Comparison of ENCODE assay signal across 2 cellular contexts in genomic region chr2:170156592-170156991, GRCh38.
TF ChIP-seq lines count a peak whose summit lies in the region.

No MANE protein-coding gene starts in this region.

TF ChIP-seq in HCT116, 20 proteins besides CTCF, POLR2A, EP300 and RAD21:
- TF ChIP-seq TCF7L2 (IDR thresholded peaks at IDR 0.05; ENCODE audit: borderline replicate concordance, extremely low read depth, insufficient read depth, insufficient read length), result no peak

TF ChIP-seq in K562, 482 proteins besides CTCF, POLR2A, EP300 and RAD21:
- TF ChIP-seq, protein P1, sequence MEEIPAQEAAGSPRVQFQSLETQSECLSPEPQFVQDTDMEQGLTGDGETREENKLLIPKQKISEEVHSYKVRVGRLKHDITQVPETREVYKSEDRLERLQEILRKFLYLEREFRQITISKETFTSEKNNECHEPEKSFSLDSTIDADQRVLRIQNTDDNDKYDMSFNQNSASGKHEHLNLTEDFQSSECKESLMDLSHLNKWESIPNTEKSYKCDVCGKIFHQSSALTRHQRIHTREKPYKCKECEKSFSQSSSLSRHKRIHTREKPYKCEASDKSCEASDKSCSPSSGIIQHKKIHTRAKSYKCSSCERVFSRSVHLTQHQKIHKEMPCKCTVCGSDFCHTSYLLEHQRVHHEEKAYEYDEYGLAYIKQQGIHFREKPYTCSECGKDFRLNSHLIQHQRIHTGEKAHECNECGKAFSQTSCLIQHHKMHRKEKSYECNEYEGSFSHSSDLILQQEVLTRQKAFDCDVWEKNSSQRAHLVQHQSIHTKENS (CRISPR knock-in tag; IDR thresholded peaks at IDR 0.05), result no peak
- TF ChIP-seq BRD9 (IDR thresholded peaks at IDR 0.05; ENCODE audit: low read depth, partially characterized antibody) (no peak), MYNN (IDR thresholded peaks at IDR 0.05) (no peak), MYNN (CRISPR knock-in tag; IDR thresholded peaks at IDR 0.05) (no peak), ZNF583 (CRISPR knock-in tag; IDR thresholded peaks at IDR 0.05) (no peak), DIDO1 (tag; IDR thresholded peaks at IDR 0.05; ENCODE audit: low read depth) (no peak), RB1 (IDR thresholded peaks at IDR 0.05; ENCODE audit: low read depth) (no peak), SRSF1 (IDR thresholded peaks at IDR 0.05; ENCODE audit: low read depth, low read length) (no peak), GATAD2A (IDR thresholded peaks at IDR 0.05) (no peak), ZNF77 (CRISPR knock-in tag; IDR thresholded peaks at IDR 0.05) (no peak)
- TF ChIP-seq, protein P2, sequence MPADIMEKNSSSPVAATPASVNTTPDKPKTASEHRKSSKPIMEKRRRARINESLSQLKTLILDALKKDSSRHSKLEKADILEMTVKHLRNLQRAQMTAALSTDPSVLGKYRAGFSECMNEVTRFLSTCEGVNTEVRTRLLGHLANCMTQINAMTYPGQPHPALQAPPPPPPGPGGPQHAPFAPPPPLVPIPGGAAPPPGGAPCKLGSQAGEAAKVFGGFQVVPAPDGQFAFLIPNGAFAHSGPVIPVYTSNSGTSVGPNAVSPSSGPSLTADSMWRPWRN (IDR thresholded peaks at IDR 0.05; ENCODE audit: low read depth), result no peak
- TF ChIP-seq, protein P3, sequence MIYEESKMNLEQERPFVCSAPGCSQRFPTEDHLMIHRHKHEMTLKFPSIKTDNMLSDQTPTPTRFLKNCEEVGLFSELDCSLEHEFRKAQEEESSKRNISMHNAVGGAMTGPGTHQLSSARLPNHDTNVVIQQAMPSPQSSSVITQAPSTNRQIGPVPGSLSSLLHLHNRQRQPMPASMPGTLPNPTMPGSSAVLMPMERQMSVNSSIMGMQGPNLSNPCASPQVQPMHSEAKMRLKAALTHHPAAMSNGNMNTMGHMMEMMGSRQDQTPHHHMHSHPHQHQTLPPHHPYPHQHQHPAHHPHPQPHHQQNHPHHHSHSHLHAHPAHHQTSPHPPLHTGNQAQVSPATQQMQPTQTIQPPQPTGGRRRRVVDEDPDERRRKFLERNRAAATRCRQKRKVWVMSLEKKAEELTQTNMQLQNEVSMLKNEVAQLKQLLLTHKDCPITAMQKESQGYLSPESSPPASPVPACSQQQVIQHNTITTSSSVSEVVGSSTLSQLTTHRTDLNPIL (CRISPR knock-in tag; IDR thresholded peaks at IDR 0.05), result no peak
- TF ChIP-seq, protein P4, sequence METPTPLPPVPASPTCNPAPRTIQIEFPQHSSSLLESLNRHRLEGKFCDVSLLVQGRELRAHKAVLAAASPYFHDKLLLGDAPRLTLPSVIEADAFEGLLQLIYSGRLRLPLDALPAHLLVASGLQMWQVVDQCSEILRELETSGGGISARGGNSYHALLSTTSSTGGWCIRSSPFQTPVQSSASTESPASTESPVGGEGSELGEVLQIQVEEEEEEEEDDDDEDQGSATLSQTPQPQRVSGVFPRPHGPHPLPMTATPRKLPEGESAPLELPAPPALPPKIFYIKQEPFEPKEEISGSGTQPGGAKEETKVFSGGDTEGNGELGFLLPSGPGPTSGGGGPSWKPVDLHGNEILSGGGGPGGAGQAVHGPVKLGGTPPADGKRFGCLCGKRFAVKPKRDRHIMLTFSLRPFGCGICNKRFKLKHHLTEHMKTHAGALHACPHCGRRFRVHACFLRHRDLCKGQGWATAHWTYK (CRISPR knock-in tag; IDR thresholded peaks at IDR 0.05), result no peak
- TF ChIP-seq, protein P5, sequence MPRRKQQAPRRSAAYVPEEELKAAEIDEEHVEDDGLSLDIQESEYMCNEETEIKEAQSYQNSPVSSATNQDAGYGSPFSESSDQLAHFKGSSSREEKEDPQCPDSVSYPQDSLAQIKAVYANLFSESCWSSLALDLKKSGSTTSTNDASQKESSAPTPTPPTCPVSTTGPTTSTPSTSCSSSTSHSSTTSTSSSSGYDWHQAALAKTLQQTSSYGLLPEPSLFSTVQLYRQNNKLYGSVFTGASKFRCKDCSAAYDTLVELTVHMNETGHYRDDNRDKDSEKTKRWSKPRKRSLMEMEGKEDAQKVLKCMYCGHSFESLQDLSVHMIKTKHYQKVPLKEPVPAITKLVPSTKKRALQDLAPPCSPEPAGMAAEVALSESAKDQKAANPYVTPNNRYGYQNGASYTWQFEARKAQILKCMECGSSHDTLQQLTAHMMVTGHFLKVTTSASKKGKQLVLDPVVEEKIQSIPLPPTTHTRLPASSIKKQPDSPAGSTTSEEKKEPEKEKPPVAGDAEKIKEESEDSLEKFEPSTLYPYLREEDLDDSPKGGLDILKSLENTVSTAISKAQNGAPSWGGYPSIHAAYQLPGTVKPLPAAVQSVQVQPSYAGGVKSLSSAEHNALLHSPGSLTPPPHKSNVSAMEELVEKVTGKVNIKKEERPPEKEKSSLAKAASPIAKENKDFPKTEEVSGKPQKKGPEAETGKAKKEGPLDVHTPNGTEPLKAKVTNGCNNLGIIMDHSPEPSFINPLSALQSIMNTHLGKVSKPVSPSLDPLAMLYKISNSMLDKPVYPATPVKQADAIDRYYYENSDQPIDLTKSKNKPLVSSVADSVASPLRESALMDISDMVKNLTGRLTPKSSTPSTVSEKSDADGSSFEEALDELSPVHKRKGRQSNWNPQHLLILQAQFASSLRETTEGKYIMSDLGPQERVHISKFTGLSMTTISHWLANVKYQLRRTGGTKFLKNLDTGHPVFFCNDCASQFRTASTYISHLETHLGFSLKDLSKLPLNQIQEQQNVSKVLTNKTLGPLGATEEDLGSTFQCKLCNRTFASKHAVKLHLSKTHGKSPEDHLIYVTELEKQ (CRISPR knock-in tag; IDR thresholded peaks at IDR 0.05), result no peak
